In genomic region chr1:27026621-27027574, GRCh38 we compare ENCODE assay signal across 10 cellular contexts. TPM values are rescaled to one million over a fixed set of nuclear protein-coding genes. Genes with fewer than 3 reads are reported as not detected.
DNase-seq lines count a peak whose midpoint lies in the region; ATAC-seq, FAIRE-seq and TF ChIP-seq lines count a peak whose summit lies in the region.
"Had no signal": no experiment of that assay in that cellular context is flagged by ENCODE, and none has a peak within 500 bp of the region (broad histone marks: within the 10 kb centered on the region; RNA-seq: fewer than 3 reads in every experiment).

No MANE protein-coding gene starts in this region.

- CTCF ChIA-PET in HepG2 (lab: Yijun Ruan, JAX; ENCODE audit: low intra/inter-chr PET ratio, low total read pairs): no interaction called here
- CTCF ChIA-PET in WTC11 (lab: Charles Lee): interaction anchor here (0.7 to 2.6 kb wide), 16 partner anchors 8 to 573 kb away, joined by 3 to 14 read pairs (median 4); partner anchors contain the start of gene TENT5B

- H2AFZ ChIP-seq in HepG2 (ENCODE audit: low read length): peak overlapping the region; percentile 45

- H3K9me3 Mint-ChIP-seq in WTC11: no peaks in the 10 kb centered on the region
- H3K9me3 Mint-ChIP-seq in activated T-cell treated with anti-CD3 and anti-CD28 coated beads, Interleukin-2, amount 50 U/mL, for 72 hours: no peaks in the 10 kb centered on the region

- H3K9me3 ChIP-seq in HepG2 (ENCODE audit: low read length) (no peaks in the 10 kb centered on the region), right lobe of liver (no peaks in the 10 kb centered on the region), kidney (ENCODE audit: control insufficient read depth in 1 of 2, low read length in 2 of 2) (no peaks in the 10 kb centered on the region), aorta (ENCODE audit: control insufficient read depth, low read length) (no peaks in the 10 kb centered on the region)
- H3K9me3 ChIP-seq: BLaER1 treated with 17β-estradiol and CSF1 and Interleukin-3, amounts not matched to agents 10 nM and 100 nM had no signal

- no peak overlapping the region for H3K27ac ChIP-seq in HepG2 (ENCODE audit: extremely low read length, insufficient read depth, low read length)
- H3K27ac ChIP-seq in right lobe of liver: no peak overlapping the region
- H3K27ac ChIP-seq in kidney (ENCODE audit: low read depth in 2 of 2, low read length in 2 of 2): peak overlapping the region; percentile 79 to 85
- peak overlapping the region; percentile 91 to 97 for H3K27ac ChIP-seq in aorta (ENCODE audit: low read depth in 1 of 2, low read length in 2 of 2)
- H3K27ac ChIP-seq: BLaER1 treated with 17β-estradiol and CSF1 and Interleukin-3, amounts not matched to agents 10 nM and 100 nM had no signal

- no peak for DNase-seq in HepG2 (ENCODE audit: low spot score)
- no peak for DNase-seq in right lobe of liver
- DNase-seq in WTC11 (ENCODE audit: low spot score): peak; percentile 84
- DNase-seq in kidney: peak; percentile 92
- DNase-seq in aorta: peak; percentile 92
- no peak for DNase-seq in activated T-cell treated with anti-CD3 and anti-CD28 coated beads, Interleukin-2, amount 50 U/mL, for 72 hours
- no peak for DNase-seq in SW 1271 (lab: John Stamatoyannopoulos, UW)

- H3K4me1 ChIP-seq in HepG2 (ENCODE audit: insufficient read depth, low read length) (peaks cover 15% of the 10 kb centered on the region), right lobe of liver (peaks cover 0 to 5% (median 0%) of the 10 kb centered on the region in 4 donors), kidney (ENCODE audit: control insufficient read depth in 1 of 2, insufficient read depth in 1 of 2, low read depth in 1 of 2, low read length in 2 of 2) (peaks cover 3 to 6% of the 10 kb centered on the region in 2 donors), aorta (ENCODE audit: control insufficient read depth in 1 of 2, insufficient read depth in 2 of 2, low read length in 2 of 2) (peaks cover 3 to 7% of the 10 kb centered on the region in 2 donors)

- no peak for TF ChIP-seq EP300 in HepG2 (IDR thresholded peaks at IDR 0.05; ENCODE audit: low read depth in 2 of 2, low read length in 2 of 2)
- no peak for TF ChIP-seq EP300 in HepG2 (CRISPR knock-in tag; IDR thresholded peaks at IDR 0.05; ENCODE audit: borderline replicate concordance)

- 33% methylated on average over 19 of the region's 19 CpGs for WGBS in HepG2 (ENCODE audit: low lambda C conversion rate)
- 60% methylated on average over 18 of the region's 19 CpGs for WGBS in right lobe of liver (ENCODE audit: insufficient coverage, low coverage, low lambda C conversion rate, missing lambda C conversion rate)
- WGBS in aorta, 2 donors: 33 to 40% methylated on average over 19 of the region's 19 CpGs

- no peak for TF ChIP-seq RAD21 in HepG2 (CRISPR knock-in tag; IDR thresholded peaks at IDR 0.05)

- no peaks in the 10 kb centered on the region for H3K79me2 ChIP-seq in HepG2 (ENCODE audit: insufficient read depth, low read length)

- no peaks in the 10 kb centered on the region for H3K36me3 Mint-ChIP-seq in WTC11
- no peaks in the 10 kb centered on the region for H3K36me3 Mint-ChIP-seq in activated T-cell treated with anti-CD3 and anti-CD28 coated beads, Interleukin-2, amount 50 U/mL, for 72 hours (ENCODE audit: insufficient read depth in 2 of 2)

- in situ Hi-C loops in HepG2 (cut with HindIII; ENCODE audit: extremely low pct_ligation_motif_present, low pct_unique_long_range_greater_than_20kb): no loop called here

- FAIRE-seq in HepG2 (lab: Jason Lieb, UNC): no peak
- FAIRE-seq in kidney (lab: Jason Lieb, UNC): no peak

- H3K27me3 ChIP-seq in HepG2 (ENCODE audit: control insufficient read depth in 1 of 2, insufficient read depth in 2 of 2, low read length in 2 of 2) (peaks cover 0 to 7% of the 10 kb centered on the region in 2 experiments; a peak in 2 of 5 replicates), right lobe of liver (no peaks in the 10 kb centered on the region), aorta (ENCODE audit: control insufficient read depth in 1 of 2, insufficient read depth in 2 of 2, low read length in 1 of 2) (no peaks in the 10 kb centered on the region)
- H3K27me3 ChIP-seq: BLaER1 treated with 17β-estradiol and CSF1 and Interleukin-3, amounts not matched to agents 10 nM and 100 nM had no signal

- peak; percentile 62 for ATAC-seq in HepG2
- no peak for ATAC-seq in right lobe of liver
- ATAC-seq in WTC11: peak; percentile 86
- peak; percentile 87 for ATAC-seq in aorta (ENCODE audit: low FRiP score)
- ATAC-seq in GM18867 (IDR thresholded peaks at IDR 0.05; ENCODE audit: unreplicated experiment): no peak
- ATAC-seq in activated T-cell treated with anti-CD3 and anti-CD28 coated beads, Interleukin-2, amount 50 U/mL, for 72 hours (replicated peaks in 1 of 2): no peak

- TF ChIP-seq CTCF in HepG2 (CRISPR knock-in tag; IDR thresholded peaks at IDR 0.05) (no peak), right lobe of liver (IDR thresholded peaks at IDR 0.05) (no peak), WTC11 (IDR thresholded peaks at IDR 0.05) (no peak), kidney (IDR thresholded peaks at IDR 0.05; ENCODE audit: borderline replicate concordance, extremely low read depth, insufficient read depth) (no peak)

- TF ChIP-seq POLR2A in HepG2 (IDR thresholded peaks at IDR 0.05; ENCODE audit: insufficient read depth in 1 of 2, low read depth in 2 of 2, low read length in 2 of 2): no peak
- no peak for TF ChIP-seq POLR2A in right lobe of liver (IDR thresholded peaks at IDR 0.05)

- peak overlapping the region; percentile 80 for H3K4me2 ChIP-seq in HepG2 (ENCODE audit: low read depth, low read length)

- peaks cover 3% of the 10 kb centered on the region; the same call in 1 of the 2 replicates for H3K27me3 Mint-ChIP-seq in WTC11 (ENCODE audit: low read depth)
- H3K27me3 Mint-ChIP-seq in activated T-cell treated with anti-CD3 and anti-CD28 coated beads, Interleukin-2, amount 50 U/mL, for 72 hours (ENCODE audit: low read depth): peaks cover 6% of the 10 kb centered on the region

- H3K9ac ChIP-seq in HepG2 (ENCODE audit: insufficient read depth, low read depth, low read length) (no peak overlapping the region; the same call in 1 of the 2 replicates), kidney (ENCODE audit: low read length in 2 of 2) (peak overlapping the region in 1 of 2 donors; percentile 40)
- H3K9ac ChIP-seq: BLaER1 treated with 17β-estradiol and CSF1 and Interleukin-3, amounts not matched to agents 10 nM and 100 nM had no signal

- BruUV-seq in HepG2 (replicated peaks; lab: Mats Ljungman, UMichigan): no TSS peak

- H3K36me3 ChIP-seq in HepG2 (replicated peaks in 1 of 2; ENCODE audit: control insufficient read depth in 1 of 2, insufficient read depth in 2 of 2, low read length in 2 of 2): no peaks in the 10 kb centered on the region
- no peaks in the 10 kb centered on the region for H3K36me3 ChIP-seq in right lobe of liver
- H3K36me3 ChIP-seq in kidney (ENCODE audit: control insufficient read depth in 1 of 2, insufficient read depth in 2 of 2, low read length in 2 of 2): no peaks in the 10 kb centered on the region
- H3K36me3 ChIP-seq in aorta (ENCODE audit: control insufficient read depth in 1 of 2, insufficient read depth in 2 of 2, low read length in 1 of 2): no peaks in the 10 kb centered on the region
- H3K36me3 ChIP-seq: BLaER1 treated with 17β-estradiol and CSF1 and Interleukin-3, amounts not matched to agents 10 nM and 100 nM had no signal

- peak overlapping the region; percentile 87 for H3K27ac Mint-ChIP-seq in WTC11
- H3K27ac Mint-ChIP-seq in activated T-cell treated with anti-CD3 and anti-CD28 coated beads, Interleukin-2, amount 50 U/mL, for 72 hours: no peak overlapping the region

- H3K4me1 Mint-ChIP-seq in WTC11: peaks cover 21% of the 10 kb centered on the region
- H3K4me1 Mint-ChIP-seq in activated T-cell treated with anti-CD3 and anti-CD28 coated beads, Interleukin-2, amount 50 U/mL, for 72 hours (ENCODE audit: low read depth): no peaks in the 10 kb centered on the region

- intact Hi-C loops in HepG2 (cut with micrococcal nuclease; ENCODE audit: unreplicated experiment) (no loop called here), right lobe of liver (cut with DNase I) (no loop called here), kidney (cut with DNase I) (no loop called here), aorta (cut with DNase I) (loop anchor here in 1 of 2 donors (2.0 kb wide), 1 partner anchor 14 kb away; the partner anchor contains the start of gene TENT5B)

- POLR2A ChIA-PET in HepG2 (lab: Yijun Ruan, JAX) (interaction anchor here (0.8 to 1.5 kb wide), 4 partner anchors 14 to 89 kb away, joined by 3 to 6 read pairs (median 4); partner anchors contain the start of gene TRNP1), WTC11 (lab: Charles Lee) (interaction anchor here (0.5 to 2.9 kb wide), 5 partner anchors 13 to 37 kb away, joined by 3 to 12 read pairs (median 4); partner anchors contain the start of gene TENT5B)

- peak overlapping the region; percentile 2; the same call in 1 of the 2 replicates for H3K4me3 Mint-ChIP-seq in WTC11
- H3K4me3 Mint-ChIP-seq in activated T-cell treated with anti-CD3 and anti-CD28 coated beads, Interleukin-2, amount 50 U/mL, for 72 hours: no peak overlapping the region

- H4K20me1 ChIP-seq in HepG2 (ENCODE audit: insufficient read depth, low read length): no peaks in the 10 kb centered on the region
- H4K20me1 ChIP-seq: BLaER1 treated with 17β-estradiol and CSF1 and Interleukin-3, amounts not matched to agents 10 nM and 100 nM had no signal

- H3K4me3 ChIP-seq in HepG2 (replicated peaks in 1 of 3; ENCODE audit: insufficient read depth in 1 of 3, low read depth in 2 of 3, low read length in 3 of 3): peak overlapping the region; percentile 14 to 54 (median 18); a peak in 4 of 6 replicates
- no peak overlapping the region for H3K4me3 ChIP-seq in right lobe of liver
- H3K4me3 ChIP-seq in kidney (ENCODE audit: low read length in 2 of 2): no peak overlapping the region
- no peak overlapping the region for H3K4me3 ChIP-seq in aorta (ENCODE audit: low read length in 2 of 2)
- H3K4me3 ChIP-seq: BLaER1 treated with 17β-estradiol and CSF1 and Interleukin-3, amounts not matched to agents 10 nM and 100 nM had no signal

RNA-seq across cellular contexts. Expression of gene TENT5B, which starts 14.2 kb away (rescaled TPM):
- total RNA-seq in HepG2 (2016; rRNA removed; fragmentation: Illumina TruSeq; extraction: Trizol): 0.62 and 0.88 TPM in 2 replicates
- 0.35 and 0.40 TPM in 2 replicates for total RNA-seq in HepG2 (2016; cell fraction: cytosol; rRNA removed; fragmentation: Illumina TruSeq; extraction: Trizol; ENCODE audit: low read depth)
- total RNA-seq in HepG2 (2016; cell fraction: insoluble cytoplasmic fraction; rRNA removed; fragmentation: Illumina TruSeq; extraction: Trizol): 0.42 and 0.65 TPM in 2 replicates
- total RNA-seq in HepG2 (2016; cell fraction: membrane; rRNA removed; fragmentation: Illumina TruSeq; extraction: Trizol): 0.52 and 0.53 TPM in 2 replicates
- total RNA-seq in HepG2 (2016; cell fraction: nucleus; rRNA removed; fragmentation: Illumina TruSeq; extraction: Trizol): 0.38 and 0.71 TPM in 2 replicates
- 0.13 and 0.22 TPM in 2 replicates for polyA plus RNA-seq in HepG2 (2011; rRNA removed)
- 0.13 and 0.24 TPM in 2 replicates for polyA plus RNA-seq in HepG2 (2011; cell fraction: cytosol; rRNA removed)
- polyA plus RNA-seq in HepG2 (2011; cell fraction: nucleus; rRNA removed): 0.12 and 0.23 TPM in 2 replicates
- 0.16 TPM in 1 of 2 replicates, not detected in the other for polyA plus RNA-seq in HepG2 (2012)
- 0.12 and 0.17 TPM in 2 replicates for polyA plus RNA-seq in HepG2 (2016; cell fraction: cytosol; fragmentation: Illumina TruSeq; extraction: Trizol; ENCODE audit: low read depth)
- 0.46 and 0.58 TPM in 2 replicates for polyA plus RNA-seq in HepG2 (2016; cell fraction: insoluble cytoplasmic fraction; fragmentation: Illumina TruSeq; extraction: Trizol; ENCODE audit: low read depth)
- polyA plus RNA-seq in HepG2 (2016; cell fraction: membrane; fragmentation: Illumina TruSeq; extraction: Trizol; ENCODE audit: low read depth): 0.20 and 0.32 TPM in 2 replicates
- polyA plus RNA-seq in HepG2 (2016; cell fraction: nucleus; fragmentation: Illumina TruSeq; extraction: Trizol; ENCODE audit: insufficient read depth, low read depth): 0.37 and 0.77 TPM in 2 replicates
- polyA minus RNA-seq in HepG2 (2011; rRNA and poly(A)+ RNA removed; ENCODE audit: low replicate concordance): 0.96 and 5.4 TPM in 2 replicates
- not detected in 2 replicates for polyA minus RNA-seq in HepG2 (2011; cell fraction: cytosol; rRNA and poly(A)+ RNA removed)
- polyA minus RNA-seq in HepG2 (2011; cell fraction: nucleus; rRNA and poly(A)+ RNA removed): 0.37 and 0.39 TPM in 2 replicates
- under 1 TPM in 4 of 6 experiments, not detected in 2; 0.11 to 0.49 (median 0.29) TPM for total RNA-seq in right lobe of liver
- total RNA-seq in WTC11 (2021): 104 to 124 TPM (median 119 TPM) in 3 replicates
- total RNA-seq in kidney: 10.2 TPM
- 12.6 TPM for polyA plus RNA-seq in kidney (ENCODE audit: insufficient read depth, low read depth, low replicate concordance)
- 10 to 100 TPM; 20.6 to 73.9 TPM for total RNA-seq in aorta
- polyA plus RNA-seq in aorta: 10 to 100 TPM; 10.4 to 23.7 TPM
- under 1 TPM in 1 of 2 donors, not detected in 1; 0.19 TPM for total RNA-seq in activated T-cell treated with anti-CD3 and anti-CD28 coated beads, Interleukin-2, amount 50 U/mL, for 72 hours
- total RNA-seq: T-helper 2 cell treated with Interferon-gamma antibody and Interleukin-4, amounts not matched to agents 100 ng/mL and 5 ng/mL, for 36 hours had no signal

RNA-seq across cellular contexts. Expression of gene TRNP1, which starts 33.4 kb away (rescaled TPM):
- 35.6 and 42.0 TPM in 2 replicates for total RNA-seq in HepG2 (2016; rRNA removed; fragmentation: Illumina TruSeq; extraction: Trizol)
- 45.9 and 49.6 TPM in 2 replicates for total RNA-seq in HepG2 (2016; cell fraction: cytosol; rRNA removed; fragmentation: Illumina TruSeq; extraction: Trizol; ENCODE audit: low read depth)
- 32.9 and 43.5 TPM in 2 replicates for total RNA-seq in HepG2 (2016; cell fraction: insoluble cytoplasmic fraction; rRNA removed; fragmentation: Illumina TruSeq; extraction: Trizol)
- total RNA-seq in HepG2 (2016; cell fraction: membrane; rRNA removed; fragmentation: Illumina TruSeq; extraction: Trizol): 78.4 and 79.4 TPM in 2 replicates
- total RNA-seq in HepG2 (2016; cell fraction: nucleus; rRNA removed; fragmentation: Illumina TruSeq; extraction: Trizol): 20.2 and 26.8 TPM in 2 replicates
- polyA plus RNA-seq in HepG2 (2011; rRNA removed): 158 and 166 TPM in 2 replicates
- polyA plus RNA-seq in HepG2 (2011; cell fraction: cytosol; rRNA removed): 196 and 254 TPM in 2 replicates
- 52.2 and 66.1 TPM in 2 replicates for polyA plus RNA-seq in HepG2 (2011; cell fraction: nucleus; rRNA removed)
- 56.7 and 66.7 TPM in 2 replicates for polyA plus RNA-seq in HepG2 (2012)
- polyA plus RNA-seq in HepG2 (2016; cell fraction: cytosol; fragmentation: Illumina TruSeq; extraction: Trizol; ENCODE audit: low read depth): 79.2 and 85.4 TPM in 2 replicates
- polyA plus RNA-seq in HepG2 (2016; cell fraction: insoluble cytoplasmic fraction; fragmentation: Illumina TruSeq; extraction: Trizol; ENCODE audit: low read depth): 57.7 and 57.9 TPM in 2 replicates
- 101 and 110 TPM in 2 replicates for polyA plus RNA-seq in HepG2 (2016; cell fraction: membrane; fragmentation: Illumina TruSeq; extraction: Trizol; ENCODE audit: low read depth)
- polyA plus RNA-seq in HepG2 (2016; cell fraction: nucleus; fragmentation: Illumina TruSeq; extraction: Trizol; ENCODE audit: insufficient read depth, low read depth): 41.5 and 46.3 TPM in 2 replicates
- 0.21 and 97.7 TPM in 2 replicates for polyA minus RNA-seq in HepG2 (2011; rRNA and poly(A)+ RNA removed; ENCODE audit: low replicate concordance)
- 44.5 and 48.8 TPM in 2 replicates for polyA minus RNA-seq in HepG2 (2011; cell fraction: cytosol; rRNA and poly(A)+ RNA removed)
- 41.1 and 55.3 TPM in 2 replicates for polyA minus RNA-seq in HepG2 (2011; cell fraction: nucleus; rRNA and poly(A)+ RNA removed)
- 10 to 100 TPM in 2 of 6 experiments, 1 to 10 TPM in 4; 2.0 to 24.8 (median 6.7) TPM for total RNA-seq in right lobe of liver
- total RNA-seq in WTC11 (2021): 37.6 to 51.4 TPM (median 49.4 TPM) in 3 replicates
- 38.3 TPM for total RNA-seq in kidney
- 33.0 TPM for polyA plus RNA-seq in kidney (ENCODE audit: insufficient read depth, low read depth, low replicate concordance)
- 10 to 100 TPM; 15.0 to 16.3 TPM for total RNA-seq in aorta
- 10 to 100 TPM; 15.2 to 30.8 TPM for polyA plus RNA-seq in aorta
- total RNA-seq in activated T-cell treated with anti-CD3 and anti-CD28 coated beads, Interleukin-2, amount 50 U/mL, for 72 hours: under 1 TPM; 0.49 to 0.96 TPM

Comparison
In these comparisons a context has a peak if more than half of its experiments do, and no peak if none do; other contexts are left out.
1. ATAC-seq: peak in HepG2 (single experiment), WTC11 (single experiment) and aorta (single experiment); none in right lobe of liver (0 of 4), GM18867 (single experiment) and activated T-cell treated with anti-CD3 and anti-CD28 coated beads, Interleukin-2, amount 50 U/mL, for 72 hours (0 of 2).
2. H3K4me3 ChIP-seq: peak in HepG2 (3 of 3); none in right lobe of liver (0 of 3), kidney (0 of 2) and aorta (0 of 2).
3. DNase-seq: peak in WTC11 (single experiment), kidney (single experiment) and aorta (2 of 2); none in HepG2 (single experiment), right lobe of liver (0 of 3), activated T-cell treated with anti-CD3 and anti-CD28 coated beads, Interleukin-2, amount 50 U/mL, for 72 hours (0 of 2) and SW 1271 (0 of 2).
4. H3K27ac ChIP-seq: peak in kidney (2 of 2) and aorta (2 of 2); none in HepG2 (single experiment) and right lobe of liver (0 of 3).
5. Of the 50 proteins assayed by ChIP-seq in both HepG2 and WTC11: peak only in HepG2: none; only in WTC11: MAX, PRDM15 and SP1; in both: none; in neither: 47.